Comparison of ENCODE assay signal across 8 cellular contexts in genomic region chr4:113762061-113762850, GRCh38. TPM values are rescaled to one million over a fixed set of nuclear protein-coding genes. Genes with fewer than 3 reads are reported as not detected.
DNase-seq lines count a peak whose midpoint lies in the region; ATAC-seq, FAIRE-seq and TF ChIP-seq lines count a peak whose summit lies in the region.

No MANE protein-coding gene starts in this region.

- peaks cover 40% of the 10 kb centered on the region for H3K4me1 Mint-ChIP-seq in stimulated activated naive CD8-positive, alpha-beta T cell treated with anti-CD3 and anti-CD28 coated beads, Interleukin-15, amount 100 ng/mL, for 72 hours

- H3K9me3 ChIP-seq in HAP-1 (no peaks in the 10 kb centered on the region), MM.1S (replicated peaks; ENCODE audit: insufficient read depth, low read length) (no peaks in the 10 kb centered on the region), neural cell (ENCODE audit: low read length) (no peaks in the 10 kb centered on the region)

- H3K9me3 Mint-ChIP-seq in stimulated activated naive CD8-positive, alpha-beta T cell treated with anti-CD3 and anti-CD28 coated beads, Interleukin-15, amount 100 ng/mL, for 72 hours = no peaks in the 10 kb centered on the region

- H3K4me2 ChIP-seq in MM.1S (ENCODE audit: low read depth, low read length) (peak overlapping the region; percentile 97), neural cell (ENCODE audit: low read length) (peak overlapping the region; percentile 69)

- H3F3A ChIP-seq in MM.1S (ENCODE audit: insufficient read depth, low read length) (peaks cover 20% of the 10 kb centered on the region), neural cell (ENCODE audit: insufficient read depth, low read length, poor library complexity, severe bottlenecking) (peaks cover 10% of the 10 kb centered on the region)

- TF ChIP-seq CTCF in MM.1S (IDR thresholded peaks at IDR 0.05; ENCODE audit: low read length) (no peak), foreskin fibroblast (IDR thresholded peaks at IDR 0.05; ENCODE audit: low read depth, low read length) (no peak), neural cell (IDR thresholded peaks at IDR 0.05; ENCODE audit: poor library complexity, severe bottlenecking) (no peak)

- in situ Hi-C loops in HAP-1 (cut with MboI; ENCODE audit: low sequenced_read_pairs) = loop anchor here (10.0 kb wide), 1 partner anchor 207 kb away; no protein-coding TSS in a partner anchor

- H3K27ac ChIP-seq in MM.1S (ENCODE audit: low read length) = peak overlapping the region; percentile 92
- peak overlapping the region; percentile 91 for H3K27ac ChIP-seq in neural cell (ENCODE audit: low read length)

- peak; percentile 99 for FAIRE-seq in G401.6 (lab: Jason Lieb, UNC)

- DNase-seq in HAP-1 (ENCODE audit: low spot score in 2 of 2) (peak; percentile 99), MM.1S (peak; percentile 100), SIG-M5 (lab: John Stamatoyannopoulos, UW) (peak; percentile 88), foreskin fibroblast (peak; percentile 100)
- peak; percentile 92 to 97 (median 94) for DNase-seq in activated naive CD4-positive, alpha-beta T cell (lab: John Stamatoyannopoulos, UW)
- peak; percentile 95 to 99 for DNase-seq in stimulated activated naive CD8-positive, alpha-beta T cell treated with anti-CD3 and anti-CD28 coated beads, Interleukin-15, amount 100 ng/mL, for 72 hours

- H3K79me2 ChIP-seq in MM.1S (ENCODE audit: low read length) (peaks cover 6% of the 10 kb centered on the region; the same call in 1 of the 2 replicates), neural cell (replicated peaks; ENCODE audit: insufficient read depth, low read length) (peaks cover 25% of the 10 kb centered on the region)

- no peaks in the 10 kb centered on the region for H3K27me3 Mint-ChIP-seq in stimulated activated naive CD8-positive, alpha-beta T cell treated with anti-CD3 and anti-CD28 coated beads, Interleukin-15, amount 100 ng/mL, for 72 hours

- H3K27me3 ChIP-seq in HAP-1 (ENCODE audit: low read depth) (no peaks in the 10 kb centered on the region), MM.1S (replicated peaks; ENCODE audit: insufficient read depth, low read length) (no peaks in the 10 kb centered on the region), neural cell (ENCODE audit: insufficient read depth, low read depth, low read length) (no peaks in the 10 kb centered on the region)

- H3K27ac Mint-ChIP-seq in stimulated activated naive CD8-positive, alpha-beta T cell treated with anti-CD3 and anti-CD28 coated beads, Interleukin-15, amount 100 ng/mL, for 72 hours = peak overlapping the region; percentile 97 to 99

- peak; percentile 6 for TF ChIP-seq RAD21 in neural cell (conservative IDR thresholded peaks at IDR 0.05)

- ATAC-seq in stimulated activated naive CD8-positive, alpha-beta T cell treated with anti-CD3 and anti-CD28 coated beads, Interleukin-15, amount 100 ng/mL, for 72 hours = peak; percentile 86

- peak overlapping the region; percentile 88 to 97 for H3K4me3 Mint-ChIP-seq in stimulated activated naive CD8-positive, alpha-beta T cell treated with anti-CD3 and anti-CD28 coated beads, Interleukin-15, amount 100 ng/mL, for 72 hours

- H2AFZ ChIP-seq in MM.1S (ENCODE audit: low read length) (peak overlapping the region; percentile 83), neural cell (ENCODE audit: low read depth, low read length) (peak overlapping the region; percentile 77)

- H3K4me1 ChIP-seq in HAP-1 = peaks cover 18% of the 10 kb centered on the region
- peaks cover 12% of the 10 kb centered on the region; the same call in 1 of the 2 replicates for H3K4me1 ChIP-seq in MM.1S (ENCODE audit: low read length)

- TF ChIP-seq EP300 in neural cell (conservative IDR thresholded peaks at IDR 0.05; ENCODE audit: poor library complexity, severe bottlenecking) = peak; percentile 46

- H3K4me3 ChIP-seq in HAP-1 (peak overlapping the region; percentile 62), MM.1S (ENCODE audit: low read length) (peak overlapping the region; percentile 68), foreskin fibroblast (ENCODE audit: low read depth in 1 of 2, low read length in 2 of 2) (peak overlapping the region; percentile 73 to 97), neural cell (ENCODE audit: low read length) (peak overlapping the region; percentile 85)

- H4K20me1 ChIP-seq in MM.1S (ENCODE audit: insufficient read depth, low read length) (no peaks in the 10 kb centered on the region), neural cell (ENCODE audit: insufficient read depth) (no peaks in the 10 kb centered on the region)

- no peaks in the 10 kb centered on the region for H3K36me3 ChIP-seq in HAP-1 (replicated peaks)
- H3K36me3 ChIP-seq in MM.1S (replicated peaks; ENCODE audit: insufficient read depth, low read length) = no peaks in the 10 kb centered on the region
- no peaks in the 10 kb centered on the region for H3K36me3 ChIP-seq in neural cell (ENCODE audit: insufficient read depth, low read length)

- H3K9ac ChIP-seq in MM.1S (ENCODE audit: low read length) = peak overlapping the region; percentile 81
- peak overlapping the region; percentile 75 for H3K9ac ChIP-seq in neural cell (ENCODE audit: low read length)

- H3K9me2 ChIP-seq in MM.1S (replicated peaks; ENCODE audit: insufficient read depth, low read length) (no peaks in the 10 kb centered on the region), neural cell (ENCODE audit: insufficient read depth, low read length) (no peaks in the 10 kb centered on the region)

TF ChIP-seq in neural cell, 6 proteins besides CTCF, POLR2A, EP300 and RAD21:
- TF ChIP-seq EZH2 (IDR thresholded peaks at IDR 0.05; ENCODE audit: borderline replicate concordance, insufficient read depth, low read length, poor library complexity, severe bottlenecking) = no peak
- peak; percentile 9 for TF ChIP-seq REST (IDR thresholded peaks at IDR 0.05; ENCODE audit: borderline replicate concordance)
- TF ChIP-seq SMC3 (conservative IDR thresholded peaks at IDR 0.05; ENCODE audit: poor library complexity) = peak; percentile 15
- peak; percentile 25 for TF ChIP-seq MXI1 (conservative IDR thresholded peaks at IDR 0.05; ENCODE audit: poor library complexity, severe bottlenecking)
- peak; percentile 92 for TF ChIP-seq POLR2AphosphoS5 (IDR thresholded peaks at IDR 0.05)
- TF ChIP-seq TAF1 (IDR thresholded peaks at IDR 0.05; ENCODE audit: low read depth) = peak; percentile 33

RNA-seq across cellular contexts. Expression of gene CAMK2D, which starts 0.7 kb away (rescaled TPM):
- polyA plus RNA-seq in neural cell = 27.1 and 29.8 TPM in 2 replicates
- polyA minus RNA-seq in neural cell = 41.1 and 48.3 TPM in 2 replicates

Comparison
In these comparisons a context has a peak if more than half of its experiments do, and no peak if none do; other contexts are left out.
1. Peak in every context shown above with its lines: DNase-seq, ATAC-seq, H3K4me3 ChIP-seq and H3K27ac ChIP-seq.